In genomic region chr19:2064788-2065524, GRCh38 we compare ENCODE assay signal across 10 cellular contexts. TPM values are rescaled to one million over a fixed set of nuclear protein-coding genes. Genes with fewer than 3 reads are reported as not detected.
DNase-seq lines count a peak whose midpoint lies in the region; ATAC-seq, FAIRE-seq and TF ChIP-seq lines count a peak whose summit lies in the region.
"Had no signal": no experiment of that assay in that cellular context is flagged by ENCODE, and none has a peak within 500 bp of the region (broad histone marks: within the 10 kb centered on the region; RNA-seq: fewer than 3 reads in every experiment).

No MANE protein-coding gene starts in this region.

- POLR2A ChIA-PET in HepG2 (lab: Yijun Ruan, JAX) = interaction anchor here (1.0 to 1.6 kb wide), 5 partner anchors 9 to 167 kb away, joined by 3 to 6 read pairs (median 4); no protein-coding TSS in a partner anchor

- no peak for TF ChIP-seq CTCF in DOHH2 (IDR thresholded peaks at IDR 0.05; ENCODE audit: low read depth, low read length, poor library complexity, severe bottlenecking)
- peak in 2 of 3 donors; percentile 23 to 30 for TF ChIP-seq CTCF in breast epithelium (IDR thresholded peaks at IDR 0.05)
- peak; percentile 58 for TF ChIP-seq CTCF in HepG2 (CRISPR knock-in tag; IDR thresholded peaks at IDR 0.05)
- no peak for TF ChIP-seq CTCF in MM.1S (IDR thresholded peaks at IDR 0.05; ENCODE audit: low read length)

- peaks cover 59% of the 10 kb centered on the region for H3F3A ChIP-seq in DOHH2 (ENCODE audit: control insufficient read depth, insufficient read depth)
- H3F3A ChIP-seq in MM.1S (ENCODE audit: insufficient read depth, low read length) = peaks cover 32% of the 10 kb centered on the region

- intact Hi-C loops in breast epithelium (cut with DNase I; ENCODE audit: low total_unique reads) = loop anchor here (5.0 to 10.0 kb wide), 2 partner anchors 48 to 130 kb away; partner anchors contain the start of gene BTBD2
- intact Hi-C loops in HepG2 (cut with micrococcal nuclease; ENCODE audit: unreplicated experiment) = loop anchor here (5.0 kb wide), 1 partner anchor 138 kb away; no protein-coding TSS in a partner anchor

- H3K4me2 ChIP-seq in DOHH2 (ENCODE audit: low read length) (peak overlapping the region; percentile 76), HepG2 (ENCODE audit: low read depth, low read length) (peak overlapping the region; percentile 94), MM.1S (ENCODE audit: low read depth, low read length) (no peak overlapping the region)

- ATAC-seq in HepG2 (peak; percentile 1; the same call in 1 of the 3 replicates), GM21390 (IDR thresholded peaks at IDR 0.05; ENCODE audit: unreplicated experiment) (no peak), HG03571 (IDR thresholded peaks at IDR 0.05; ENCODE audit: unreplicated experiment) (no peak), HG02981 (IDR thresholded peaks at IDR 0.05; ENCODE audit: unreplicated experiment) (no peak)

- H3K4me1 ChIP-seq in DOHH2 (ENCODE audit: control insufficient read depth, low read length) = peaks cover 86% of the 10 kb centered on the region
- H3K4me1 ChIP-seq in breast epithelium = peaks cover 15 to 17% of the 10 kb centered on the region in 2 donors
- H3K4me1 ChIP-seq in HepG2 (ENCODE audit: insufficient read depth, low read length) = peaks cover 72% of the 10 kb centered on the region
- peaks cover 13% of the 10 kb centered on the region for H3K4me1 ChIP-seq in MM.1S (ENCODE audit: low read length)

- TF ChIP-seq RAD21 in HepG2 (CRISPR knock-in tag; IDR thresholded peaks at IDR 0.05) = no peak

- H3K36me3 ChIP-seq in DOHH2 (ENCODE audit: control insufficient read depth, low read length) = peaks cover 11% of the 10 kb centered on the region
- no peaks in the 10 kb centered on the region for H3K36me3 ChIP-seq in breast epithelium
- H3K36me3 ChIP-seq in HepG2 (replicated peaks in 1 of 2; ENCODE audit: control insufficient read depth in 1 of 2, insufficient read depth in 2 of 2, low read length in 2 of 2) = no peaks in the 10 kb centered on the region
- no peaks in the 10 kb centered on the region for H3K36me3 ChIP-seq in MM.1S (replicated peaks; ENCODE audit: insufficient read depth, low read length)

- peak overlapping the region; percentile 59 for H3K4me3 ChIP-seq in DOHH2 (ENCODE audit: low read length)
- peak overlapping the region in 2 of 3 donors; percentile 30 to 44 for H3K4me3 ChIP-seq in breast epithelium
- peak overlapping the region; percentile 13 to 72 (median 59) for H3K4me3 ChIP-seq in HepG2 (replicated peaks in 1 of 3; ENCODE audit: insufficient read depth in 1 of 3, low read depth in 2 of 3, low read length in 3 of 3)
- no peak overlapping the region for H3K4me3 ChIP-seq in skin epidermis
- H3K4me3 ChIP-seq in MM.1S (ENCODE audit: low read length) = no peak overlapping the region

- 12% methylated on average over 11 of the region's 38 CpGs for WGBS in HepG2 (ENCODE audit: low lambda C conversion rate)

- no peaks in the 10 kb centered on the region for H4K20me1 ChIP-seq in DOHH2 (ENCODE audit: control insufficient read depth, insufficient read depth, low read depth, low read length)
- no peaks in the 10 kb centered on the region for H4K20me1 ChIP-seq in HepG2 (ENCODE audit: insufficient read depth, low read length)
- no peaks in the 10 kb centered on the region for H4K20me1 ChIP-seq in MM.1S (ENCODE audit: insufficient read depth, low read length)

- TF ChIP-seq POLR2A in breast epithelium (IDR thresholded peaks at IDR 0.05) = no peak
- 0 out of 4 replicates have a peak, but pooled peaks of 1 of the 2 experiments have one; percentile 32 for TF ChIP-seq POLR2A in HepG2 (IDR thresholded peaks at IDR 0.05; ENCODE audit: insufficient read depth in 1 of 2, low read depth in 2 of 2, low read length in 2 of 2)

- BruUV-seq in HepG2 (replicated peaks; lab: Mats Ljungman, UMichigan) = no TSS peak

- CTCF ChIA-PET in HepG2 (lab: Yijun Ruan, JAX; ENCODE audit: low intra/inter-chr PET ratio, low total read pairs) = interaction anchor here (1.3 kb wide), 1 partner anchor 45 kb away, joined by 5 read pairs; no protein-coding TSS in a partner anchor

- TF ChIP-seq EP300 in HepG2 (IDR thresholded peaks at IDR 0.05; ENCODE audit: low read depth in 2 of 2, low read length in 2 of 2) (no peak), HepG2 (CRISPR knock-in tag; IDR thresholded peaks at IDR 0.05; ENCODE audit: borderline replicate concordance) (no peak)

- in situ Hi-C loops in HepG2 (cut with HindIII; ENCODE audit: extremely low pct_ligation_motif_present, low pct_unique_long_range_greater_than_20kb) = loop anchor here (5.0 to 10.0 kb wide), 2 partner anchors 43 to 130 kb away; no protein-coding TSS in a partner anchor

- H3K27ac ChIP-seq in DOHH2 (ENCODE audit: low read depth, low read length) (peak overlapping the region; percentile 97), breast epithelium (peak overlapping the region; percentile 83 to 89), HepG2 (ENCODE audit: extremely low read length, insufficient read depth, low read length) (peak overlapping the region; percentile 4), skin epidermis (peak overlapping the region in 11 of 21 experiments; percentile 10 to 74 (median 50)), MM.1S (ENCODE audit: low read length) (no peak overlapping the region)

- DNase-seq in breast epithelium (ENCODE audit: low spot score in 2 of 2) = peak in 1 of 2 donors; percentile 59
- DNase-seq in HepG2 (ENCODE audit: low spot score) = no peak
- no peak for DNase-seq in MM.1S

- H3K9me2 ChIP-seq in DOHH2 (replicated peaks; ENCODE audit: control insufficient read depth, low read length) = no peaks in the 10 kb centered on the region
- no peaks in the 10 kb centered on the region for H3K9me2 ChIP-seq in MM.1S (replicated peaks; ENCODE audit: insufficient read depth, low read length)

- no peaks in the 10 kb centered on the region for H3K9me3 ChIP-seq in DOHH2 (ENCODE audit: control insufficient read depth, insufficient read depth, low read length)
- H3K9me3 ChIP-seq in breast epithelium = no peaks in the 10 kb centered on the region
- no peaks in the 10 kb centered on the region for H3K9me3 ChIP-seq in HepG2 (ENCODE audit: low read length)
- no peaks in the 10 kb centered on the region for H3K9me3 ChIP-seq in MM.1S (replicated peaks; ENCODE audit: insufficient read depth, low read length)

- no peak for FAIRE-seq in HepG2 (lab: Jason Lieb, UNC)
- FAIRE-seq: colon, H54 had no signal

- H3K27me3 ChIP-seq in DOHH2 (ENCODE audit: control insufficient read depth, low read length) (no peaks in the 10 kb centered on the region), breast epithelium (no peaks in the 10 kb centered on the region), HepG2 (ENCODE audit: control insufficient read depth in 1 of 2, insufficient read depth in 2 of 2, low read length in 2 of 2) (no peaks in the 10 kb centered on the region; a peak in 1 of 5 replicates), MM.1S (replicated peaks; ENCODE audit: insufficient read depth, low read length) (no peaks in the 10 kb centered on the region)

- H2AFZ ChIP-seq in HepG2 (ENCODE audit: low read length) (peak overlapping the region; percentile 16), MM.1S (ENCODE audit: low read length) (no peak overlapping the region)

- H3K9ac ChIP-seq in HepG2 (ENCODE audit: insufficient read depth, low read depth, low read length) = peak overlapping the region; percentile 58
- H3K9ac ChIP-seq in MM.1S (ENCODE audit: low read length) = no peak overlapping the region

- peaks cover 26% of the 10 kb centered on the region for H3K79me2 ChIP-seq in DOHH2 (ENCODE audit: control insufficient read depth, low read length)
- no peaks in the 10 kb centered on the region for H3K79me2 ChIP-seq in HepG2 (ENCODE audit: insufficient read depth, low read length)
- peaks cover 11% of the 10 kb centered on the region for H3K79me2 ChIP-seq in MM.1S (ENCODE audit: low read length)

RNA-seq across cellular contexts. Expression of gene MKNK2, which starts 13.9 kb away (rescaled TPM):
- total RNA-seq in breast epithelium (100 to 1,000 TPM in 1 of 3 donors, 10 to 100 TPM in 2; 94.7 to 170 (median 97.0) TPM), HepG2 (2016; rRNA removed; fragmentation: Illumina TruSeq; extraction: Trizol) (35.5 and 44.9 TPM in 2 replicates)
- 52.3 and 57.0 TPM in 2 replicates for total RNA-seq in HepG2 (2016; cell fraction: cytosol; rRNA removed; fragmentation: Illumina TruSeq; extraction: Trizol; ENCODE audit: low read depth)
- 30.7 and 45.2 TPM in 2 replicates for total RNA-seq in HepG2 (2016; cell fraction: insoluble cytoplasmic fraction; rRNA removed; fragmentation: Illumina TruSeq; extraction: Trizol)
- total RNA-seq in HepG2 (2016; cell fraction: membrane; rRNA removed; fragmentation: Illumina TruSeq; extraction: Trizol) = 90.7 and 98.8 TPM in 2 replicates
- 29.7 and 31.4 TPM in 2 replicates for total RNA-seq in HepG2 (2016; cell fraction: nucleus; rRNA removed; fragmentation: Illumina TruSeq; extraction: Trizol)
- polyA plus RNA-seq in HepG2 (2011; rRNA removed) = 112 and 129 TPM in 2 replicates
- 75.6 and 125 TPM in 2 replicates for polyA plus RNA-seq in HepG2 (2011; cell fraction: cytosol; rRNA removed)
- 253 and 307 TPM in 2 replicates for polyA plus RNA-seq in HepG2 (2011; cell fraction: nucleus; rRNA removed)
- 68.1 and 73.6 TPM in 2 replicates for polyA plus RNA-seq in HepG2 (2012)
- 65.6 and 66.5 TPM in 2 replicates for polyA plus RNA-seq in HepG2 (2016; cell fraction: cytosol; fragmentation: Illumina TruSeq; extraction: Trizol; ENCODE audit: low read depth)
- polyA plus RNA-seq in HepG2 (2016; cell fraction: insoluble cytoplasmic fraction; fragmentation: Illumina TruSeq; extraction: Trizol; ENCODE audit: low read depth) = 34.0 and 45.2 TPM in 2 replicates
- 77.4 and 85.7 TPM in 2 replicates for polyA plus RNA-seq in HepG2 (2016; cell fraction: membrane; fragmentation: Illumina TruSeq; extraction: Trizol; ENCODE audit: low read depth)
- polyA plus RNA-seq in HepG2 (2016; cell fraction: nucleus; fragmentation: Illumina TruSeq; extraction: Trizol; ENCODE audit: insufficient read depth, low read depth) = 73.2 and 74.3 TPM in 2 replicates
- polyA minus RNA-seq in HepG2 (2011; rRNA and poly(A)+ RNA removed; ENCODE audit: low replicate concordance) = 79.7 and 204 TPM in 2 replicates
- 99.9 and 101 TPM in 2 replicates for polyA minus RNA-seq in HepG2 (2011; cell fraction: cytosol; rRNA and poly(A)+ RNA removed)
- polyA minus RNA-seq in HepG2 (2011; cell fraction: nucleus; rRNA and poly(A)+ RNA removed) = 40.2 and 51.7 TPM in 2 replicates

RNA-seq across cellular contexts. Expression of gene MOB3A, which starts 31.2 kb away (rescaled TPM):
- total RNA-seq in breast epithelium (10 to 100 TPM; 18.3 to 45.8 (median 29.2) TPM), HepG2 (2016; rRNA removed; fragmentation: Illumina TruSeq; extraction: Trizol) (3.5 and 4.3 TPM in 2 replicates)
- 2.2 and 2.7 TPM in 2 replicates for total RNA-seq in HepG2 (2016; cell fraction: cytosol; rRNA removed; fragmentation: Illumina TruSeq; extraction: Trizol; ENCODE audit: low read depth)
- 3.5 and 4.0 TPM in 2 replicates for total RNA-seq in HepG2 (2016; cell fraction: insoluble cytoplasmic fraction; rRNA removed; fragmentation: Illumina TruSeq; extraction: Trizol)
- 2.7 and 3.2 TPM in 2 replicates for total RNA-seq in HepG2 (2016; cell fraction: membrane; rRNA removed; fragmentation: Illumina TruSeq; extraction: Trizol)
- 2.4 and 2.5 TPM in 2 replicates for total RNA-seq in HepG2 (2016; cell fraction: nucleus; rRNA removed; fragmentation: Illumina TruSeq; extraction: Trizol)
- 17.8 and 20.3 TPM in 2 replicates for polyA plus RNA-seq in HepG2 (2011; rRNA removed)
- polyA plus RNA-seq in HepG2 (2011; cell fraction: cytosol; rRNA removed) = 13.9 and 16.9 TPM in 2 replicates
- polyA plus RNA-seq in HepG2 (2011; cell fraction: nucleus; rRNA removed) = 10.8 and 12.6 TPM in 2 replicates
- polyA plus RNA-seq in HepG2 (2012) = 6.2 and 6.8 TPM in 2 replicates
- polyA plus RNA-seq in HepG2 (2016; cell fraction: cytosol; fragmentation: Illumina TruSeq; extraction: Trizol; ENCODE audit: low read depth) = 0.97 and 1.0 TPM in 2 replicates
- 6.2 and 7.9 TPM in 2 replicates for polyA plus RNA-seq in HepG2 (2016; cell fraction: insoluble cytoplasmic fraction; fragmentation: Illumina TruSeq; extraction: Trizol; ENCODE audit: low read depth)
- polyA plus RNA-seq in HepG2 (2016; cell fraction: membrane; fragmentation: Illumina TruSeq; extraction: Trizol; ENCODE audit: low read depth) = 2.8 TPM in 2 replicates
- 6.6 and 6.8 TPM in 2 replicates for polyA plus RNA-seq in HepG2 (2016; cell fraction: nucleus; fragmentation: Illumina TruSeq; extraction: Trizol; ENCODE audit: insufficient read depth, low read depth)
- 23.6 and 71.5 TPM in 2 replicates for polyA minus RNA-seq in HepG2 (2011; rRNA and poly(A)+ RNA removed; ENCODE audit: low replicate concordance)
- polyA minus RNA-seq in HepG2 (2011; cell fraction: cytosol; rRNA and poly(A)+ RNA removed) = 19.3 and 25.0 TPM in 2 replicates
- 5.3 and 6.0 TPM in 2 replicates for polyA minus RNA-seq in HepG2 (2011; cell fraction: nucleus; rRNA and poly(A)+ RNA removed)

RNA-seq across cellular contexts. Expression of gene IZUMO4, which starts 31.8 kb away (rescaled TPM):
- total RNA-seq in breast epithelium (10 to 100 TPM in 1 of 3 donors, 1 to 10 TPM in 2; 3.6 to 12.8 (median 3.7) TPM), HepG2 (2016; rRNA removed; fragmentation: Illumina TruSeq; extraction: Trizol) (0.24 and 0.77 TPM in 2 replicates)
- total RNA-seq in HepG2 (2016; cell fraction: cytosol; rRNA removed; fragmentation: Illumina TruSeq; extraction: Trizol; ENCODE audit: low read depth) = 0.79 and 0.91 TPM in 2 replicates
- total RNA-seq in HepG2 (2016; cell fraction: insoluble cytoplasmic fraction; rRNA removed; fragmentation: Illumina TruSeq; extraction: Trizol) = 0.34 and 1.5 TPM in 2 replicates
- total RNA-seq in HepG2 (2016; cell fraction: membrane; rRNA removed; fragmentation: Illumina TruSeq; extraction: Trizol) = 0.83 and 1.5 TPM in 2 replicates
- 1.1 and 2.5 TPM in 2 replicates for total RNA-seq in HepG2 (2016; cell fraction: nucleus; rRNA removed; fragmentation: Illumina TruSeq; extraction: Trizol)
- polyA plus RNA-seq in HepG2 (2011; rRNA removed) = 3.9 and 4.1 TPM in 2 replicates
- 0.55 and 0.75 TPM in 2 replicates for polyA plus RNA-seq in HepG2 (2011; cell fraction: cytosol; rRNA removed)
- 66.6 and 91.0 TPM in 2 replicates for polyA plus RNA-seq in HepG2 (2011; cell fraction: nucleus; rRNA removed)
- 1.7 and 4.4 TPM in 2 replicates for polyA plus RNA-seq in HepG2 (2012)
- 0.57 and 1.2 TPM in 2 replicates for polyA plus RNA-seq in HepG2 (2016; cell fraction: cytosol; fragmentation: Illumina TruSeq; extraction: Trizol; ENCODE audit: low read depth)
- 0.45 and 0.53 TPM in 2 replicates for polyA plus RNA-seq in HepG2 (2016; cell fraction: insoluble cytoplasmic fraction; fragmentation: Illumina TruSeq; extraction: Trizol; ENCODE audit: low read depth)
- polyA plus RNA-seq in HepG2 (2016; cell fraction: membrane; fragmentation: Illumina TruSeq; extraction: Trizol; ENCODE audit: low read depth) = 0.94 TPM in 2 replicates
- 4.3 and 6.3 TPM in 2 replicates for polyA plus RNA-seq in HepG2 (2016; cell fraction: nucleus; fragmentation: Illumina TruSeq; extraction: Trizol; ENCODE audit: insufficient read depth, low read depth)
- polyA minus RNA-seq in HepG2 (2011; rRNA and poly(A)+ RNA removed; ENCODE audit: low replicate concordance) = 0.54 and 2.7 TPM in 2 replicates
- polyA minus RNA-seq in HepG2 (2011; cell fraction: cytosol; rRNA and poly(A)+ RNA removed) = not detected in 2 replicates
- polyA minus RNA-seq in HepG2 (2011; cell fraction: nucleus; rRNA and poly(A)+ RNA removed) = 1.9 and 4.2 TPM in 2 replicates

RNA-seq across cellular contexts. Expression of gene BTBD2, which starts 49.4 kb away (rescaled TPM):
- 10 to 100 TPM; 52.0 to 67.2 (median 54.4) TPM for total RNA-seq in breast epithelium
- total RNA-seq in HepG2 (2016; rRNA removed; fragmentation: Illumina TruSeq; extraction: Trizol) = 28.1 and 30.9 TPM in 2 replicates
- 33.3 and 38.0 TPM in 2 replicates for total RNA-seq in HepG2 (2016; cell fraction: cytosol; rRNA removed; fragmentation: Illumina TruSeq; extraction: Trizol; ENCODE audit: low read depth)
- 26.7 and 27.1 TPM in 2 replicates for total RNA-seq in HepG2 (2016; cell fraction: insoluble cytoplasmic fraction; rRNA removed; fragmentation: Illumina TruSeq; extraction: Trizol)
- total RNA-seq in HepG2 (2016; cell fraction: membrane; rRNA removed; fragmentation: Illumina TruSeq; extraction: Trizol) = 73.7 and 74.9 TPM in 2 replicates
- total RNA-seq in HepG2 (2016; cell fraction: nucleus; rRNA removed; fragmentation: Illumina TruSeq; extraction: Trizol) = 18.7 and 18.8 TPM in 2 replicates
- 45.3 and 45.6 TPM in 2 replicates for polyA plus RNA-seq in HepG2 (2011; rRNA removed)
- 23.9 and 43.2 TPM in 2 replicates for polyA plus RNA-seq in HepG2 (2011; cell fraction: cytosol; rRNA removed)
- 43.1 and 48.6 TPM in 2 replicates for polyA plus RNA-seq in HepG2 (2011; cell fraction: nucleus; rRNA removed)
- 46.5 and 49.0 TPM in 2 replicates for polyA plus RNA-seq in HepG2 (2012)
- 74.0 and 79.4 TPM in 2 replicates for polyA plus RNA-seq in HepG2 (2016; cell fraction: cytosol; fragmentation: Illumina TruSeq; extraction: Trizol; ENCODE audit: low read depth)
- polyA plus RNA-seq in HepG2 (2016; cell fraction: insoluble cytoplasmic fraction; fragmentation: Illumina TruSeq; extraction: Trizol; ENCODE audit: low read depth) = 39.4 and 51.6 TPM in 2 replicates
- 106 and 123 TPM in 2 replicates for polyA plus RNA-seq in HepG2 (2016; cell fraction: membrane; fragmentation: Illumina TruSeq; extraction: Trizol; ENCODE audit: low read depth)
- 43.6 and 45.5 TPM in 2 replicates for polyA plus RNA-seq in HepG2 (2016; cell fraction: nucleus; fragmentation: Illumina TruSeq; extraction: Trizol; ENCODE audit: insufficient read depth, low read depth)
- polyA minus RNA-seq in HepG2 (2011; rRNA and poly(A)+ RNA removed; ENCODE audit: low replicate concordance) = 32.8 and 55.6 TPM in 2 replicates
- polyA minus RNA-seq in HepG2 (2011; cell fraction: cytosol; rRNA and poly(A)+ RNA removed) = 39.1 and 43.2 TPM in 2 replicates
- 10.3 and 12.1 TPM in 2 replicates for polyA minus RNA-seq in HepG2 (2011; cell fraction: nucleus; rRNA and poly(A)+ RNA removed)

Comparison
In these comparisons a context has a peak if more than half of its experiments do, and no peak if none do; other contexts are left out.
1. H3K4me3 ChIP-seq: peak in DOHH2 (single experiment), breast epithelium (2 of 3) and HepG2 (3 of 3); none in skin epidermis (0 of 7) and MM.1S (single experiment).
2. CTCF ChIP-seq: peak in breast epithelium (2 of 3) and HepG2 (single experiment); none in DOHH2 (single experiment) and MM.1S (single experiment).